24 cellular contexts compared by ENCODE assay signal in the genomic region with DNA sequence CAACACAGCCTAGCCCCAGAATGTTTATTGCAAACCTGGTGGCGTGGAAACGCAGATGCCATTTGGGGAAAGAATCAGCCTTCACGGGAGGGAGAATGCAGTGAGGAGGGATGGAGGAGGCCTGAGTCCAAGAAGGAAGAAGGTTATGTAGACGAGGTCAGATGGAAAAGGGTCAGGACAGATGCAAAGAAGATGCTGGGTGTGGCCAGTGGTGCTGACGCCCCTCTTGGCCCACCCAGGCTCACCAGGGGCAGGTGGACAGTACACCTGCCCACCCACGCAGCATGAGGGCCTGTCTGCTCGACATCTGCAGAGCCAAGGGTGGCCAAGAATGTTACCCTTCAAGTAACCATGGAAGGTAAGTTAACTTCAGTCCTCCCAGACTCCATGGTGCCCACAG.
"Had no signal": no experiment of that assay in that cellular context is flagged by ENCODE, and none has a peak within 500 bp of the region (broad histone marks: within the 10 kb centered on the region; RNA-seq: fewer than 3 reads in every experiment).

No MANE protein-coding gene starts in this region.

- H3K27me3 ChIP-seq: body of pancreas, MG63, Peyer's patch had no signal

- H3K36me3 ChIP-seq: cardiac muscle cell, MG63, Peyer's patch had no signal

- H3K4me3 ChIP-seq: body of pancreas, cardiac muscle cell, MG63, Peyer's patch had no signal

- H3K27ac ChIP-seq: body of pancreas, cardiac muscle cell, Peyer's patch had no signal

- H3K9me3 ChIP-seq: body of pancreas, MG63, Peyer's patch had no signal

- ATAC-seq: activated T-cell treated with anti-CD3 and anti-CD28 coated beads, Interleukin-2, amount 50 U/mL, for 4 hours; body of pancreas; T-helper 17 cell; WTC11 had no signal

- H3K4me1 ChIP-seq: body of pancreas, Peyer's patch had no signal

- DNase-seq: activated CD4-positive, alpha-beta T cell treated with anti-CD3 and anti-CD28 coated beads for 1 hour; activated CD4-positive, alpha-beta T cell treated with anti-CD3 and anti-CD28 coated beads, Interleukin-2, amount 10 ng/mL, durations not matched to agents 24 days and 14 days; activated CD4-positive, alpha-beta T cell treated with anti-CD3 and anti-CD28 coated beads, Interleukin-2, amount 50 U/mL, for 48 hours; activated CD8-positive, alpha-beta memory T cell treated with anti-CD3 and anti-CD28 coated beads for 24 hours; activated gamma-delta T cell treated with Interleukin-2 at 50 U/mL for 16 hours; activated naive CD4-positive, alpha-beta T cell treated with anti-CD3 and anti-CD28 coated beads, Interleukin-2, amount 50 U/mL, for 16 hours; activated T-cell treated with anti-CD3 and anti-CD28 coated beads, Interleukin-2, amount 50 U/mL, for 4 hours; body of pancreas; cerebellar nuclear complex; MG63; MV-4-11; NCI-H1417 treated with DMSO at 0.1 percent for 48 hours; NCI-H1694; NCI-H2029; NCI-H2107; NCI-H2171 treated with DMSO at 0.1 percent for 48 hours; NCI-H526 treated with DMSO at 0.1 percent for 48 hours; NCI-H82; Peyer's patch; SIG-M5; T-helper 17 cell; T-helper 9 cell had no signal
